8 cellular contexts compared by ENCODE assay signal in genomic region chr2:196453613-196454047, GRCh38.
A peak's percentile ranks its signal among the peaks of the same experiment; 100 is the strongest.
DNase-seq lines count a peak whose midpoint lies in the region; TF ChIP-seq lines count a peak whose summit lies in the region.

No MANE protein-coding gene starts in this region.

- no peak overlapping the region for H3K4me3 ChIP-seq in HEK293 (ENCODE audit: low read depth, low read length)
- no peak overlapping the region for H3K4me3 ChIP-seq in spleen

- no peak overlapping the region for H3K27ac ChIP-seq in HEK293 (ENCODE audit: extremely low read depth, low read depth, low read length)
- no peak overlapping the region for H3K27ac ChIP-seq in spleen

- intact Hi-C loops in spleen (cut with DNase I; ENCODE audit: low total_unique reads): loop anchor here (5.0 kb wide), 1 partner anchor 156 kb away; no protein-coding TSS in a partner anchor

- H3K36me3 ChIP-seq in HEK293 (ENCODE audit: control insufficient read depth in 2 of 2, insufficient read depth in 1 of 2, low read length in 2 of 2) (no peaks in the 10 kb centered on the region), spleen (no peaks in the 10 kb centered on the region)

- H3K27me3 ChIP-seq in spleen (replicated peaks in 1 of 7): peaks cover 0 to 25% (median 0%) of the 10 kb centered on the region in 7 donors

- H3K9me3 ChIP-seq in HEK293 (ENCODE audit: control insufficient read depth, insufficient read depth, low read depth, low read length) (no peaks in the 10 kb centered on the region), spleen (no peaks in the 10 kb centered on the region)

- TF ChIP-seq CTCF in HEK293 (tag by site-specific recombination; IDR thresholded peaks at IDR 0.05): peak; percentile 39; the same call in 1 of the 2 replicates
- TF ChIP-seq CTCF in spleen (IDR thresholded peaks at IDR 0.05 in 8 of 11, conservative IDR thresholded peaks at IDR 0.05 in 3 of 11): peak in 10 of 11 experiments; percentile 24 to 76 (median 58)

- POLR2A ChIA-PET in HEK293 (lab: Yijun Ruan, JAX): no interaction called here

- no peaks in the 10 kb centered on the region for H3K4me1 ChIP-seq in HEK293 (ENCODE audit: control insufficient read depth, insufficient read depth, low read length)
- H3K4me1 ChIP-seq in spleen: peaks cover 0 to 8% (median 0%) of the 10 kb centered on the region in 6 donors

- DNase-seq in NCI-H1694 treated with DMSO at 0.1 percent for 48 hours (lab: John Stamatoyannopoulos, UW) (peak; percentile 7), NCI-H1694 (lab: John Stamatoyannopoulos, UW) (no peak), NCI-H1105 treated with DMSO at 0.1 percent for 48 hours (lab: John Stamatoyannopoulos, UW) (peak; percentile 18), glomerular endothelial cell (ENCODE audit: extremely low read depth, low read depth, low spot score) (peak; percentile 57), spleen (no peak), cortex of kidney (lab: John Stamatoyannopoulos, UW) (no peak)
- peak; percentile 4 to 18 for DNase-seq in activated CD4-positive, alpha-beta T cell treated with anti-CD3 and anti-CD28 coated beads, Interleukin-2, amount 50 U/mL, for 4 hours

- CTCF ChIA-PET in HEK293 (lab: Yijun Ruan, JAX): interaction anchor here (0.6 to 3.5 kb wide), 46 partner anchors 9 to 716 kb away, joined by 3 to 34 read pairs (median 4); no protein-coding TSS in a partner anchor

- TF ChIP-seq POLR2A in spleen (IDR thresholded peaks at IDR 0.05): no peak

- 10 to 13% (median 11%) methylated on average over 4 of the region's 4 CpGs for WGBS in spleen, 5 donors

TF ChIP-seq in HEK293, 187 proteins besides CTCF, POLR2A, EP300 and RAD21:
- TF ChIP-seq ZNF571 (tag by site-specific recombination; IDR thresholded peaks at IDR 0.05): no peak
- no peak for TF ChIP-seq ZNF140 (tag by site-specific recombination; IDR thresholded peaks at IDR 0.05)
- TF ChIP-seq ZNF654 (tag by site-specific recombination; IDR thresholded peaks at IDR 0.05; ENCODE audit: low read depth): peak; percentile 69
TF ChIP-seq in HEK293: peak in this region for 1.

Comparison
In these comparisons a context has a peak if more than half of its experiments do, and no peak if none do; other contexts are left out.
1. DNase-seq: peak in NCI-H1694 treated with DMSO at 0.1 percent for 48 hours (single experiment), NCI-H1105 treated with DMSO at 0.1 percent for 48 hours (single experiment), activated CD4-positive, alpha-beta T cell treated with anti-CD3 and anti-CD28 coated beads, Interleukin-2, amount 50 U/mL, for 4 hours (2 of 2) and glomerular endothelial cell (single experiment); none in NCI-H1694 (single experiment), spleen (single experiment) and cortex of kidney (single experiment).